ENCODE assay signal across 2 cellular contexts in genomic region chr4:7661846-7662506, GRCh38.
TF ChIP-seq lines count a peak whose summit lies in the region.

No MANE protein-coding gene starts in this region.

TF ChIP-seq in IMR-90, 13 proteins besides CTCF, POLR2A, EP300 and RAD21:
- TF ChIP-seq RCOR1 (IDR thresholded peaks at IDR 0.05; ENCODE audit: insufficient replicate concordance, low read length) (no peak), CEBPB (IDR thresholded peaks at IDR 0.05; ENCODE audit: low read depth, low read length) (no peak), MAZ (IDR thresholded peaks at IDR 0.05; ENCODE audit: borderline replicate concordance, low read depth, low read length) (no peak), MAFK (IDR thresholded peaks at IDR 0.05; ENCODE audit: low read depth, low read length) (no peak), USF2 (IDR thresholded peaks at IDR 0.05; ENCODE audit: low read depth, low read length) (no peak), CHD1 (IDR thresholded peaks at IDR 0.05; ENCODE audit: low read depth, low read length) (no peak), SMC3 (IDR thresholded peaks at IDR 0.05; ENCODE audit: low read depth, low read length) (no peak)

TF ChIP-seq in HepG2, 621 proteins besides CTCF, POLR2A, EP300 and RAD21:
- TF ChIP-seq ZNF687 (CRISPR knock-in tag; IDR thresholded peaks at IDR 0.05) (no peak), NR2F6 (IDR thresholded peaks at IDR 0.05) (peak; percentile 40; the same call in 1 of the 2 replicates), NR2F6 (CRISPR knock-in tag; IDR thresholded peaks at IDR 0.05) (no peak), PITX1 (CRISPR knock-in tag; IDR thresholded peaks at IDR 0.05) (no peak)
